In genomic region chr5:95646569-95647330, GRCh38 we compare ENCODE assay signal across 8 cellular contexts.
DNase-seq lines count a peak whose midpoint lies in the region; ATAC-seq and FAIRE-seq lines count a peak whose summit lies in the region.

TSS of gene RFESD (plus strand) at chr5:95646777. CDS start at chr5:95652272, 5,495 bp downstream.

- DNase-seq in Ammon's horn (ENCODE audit: low spot score) (peak; percentile 97), NCI-H446 (lab: John Stamatoyannopoulos, UW) (peak; percentile 89 to 98), kidney tubule cell (ENCODE audit: low spot score) (peak; percentile 98)
- DNase-seq in activated CD4-positive, alpha-beta T cell treated with anti-CD3 and anti-CD28 coated beads for 4 hours: peak; percentile 93 to 96
- DNase-seq in stimulated activated CD4-positive, alpha-beta T cell treated with anti-CD3 and anti-CD28 coated beads, Interleukin-1b, Interleukin-23, amount 100 ng/mL, for 1 hour (ENCODE audit: low read depth in 2 of 2): peak; percentile 81 to 86

- ATAC-seq in GM19043 (IDR thresholded peaks at IDR 0.05; ENCODE audit: low read depth, unreplicated experiment): peak; percentile 96
- ATAC-seq in HG03354 (IDR thresholded peaks at IDR 0.05; ENCODE audit: poor library complexity, severe bottlenecking, unreplicated experiment): peak; percentile 98

- FAIRE-seq in colon (lab: Jason Lieb, UNC): peak; percentile 14

Comparison
In these comparisons a context has a peak if more than half of its experiments do, and no peak if none do; other contexts are left out.
1. Peak in every context shown above with its lines: DNase-seq and ATAC-seq.